ENCODE assay signal across 25 cellular contexts in the genomic region with DNA sequence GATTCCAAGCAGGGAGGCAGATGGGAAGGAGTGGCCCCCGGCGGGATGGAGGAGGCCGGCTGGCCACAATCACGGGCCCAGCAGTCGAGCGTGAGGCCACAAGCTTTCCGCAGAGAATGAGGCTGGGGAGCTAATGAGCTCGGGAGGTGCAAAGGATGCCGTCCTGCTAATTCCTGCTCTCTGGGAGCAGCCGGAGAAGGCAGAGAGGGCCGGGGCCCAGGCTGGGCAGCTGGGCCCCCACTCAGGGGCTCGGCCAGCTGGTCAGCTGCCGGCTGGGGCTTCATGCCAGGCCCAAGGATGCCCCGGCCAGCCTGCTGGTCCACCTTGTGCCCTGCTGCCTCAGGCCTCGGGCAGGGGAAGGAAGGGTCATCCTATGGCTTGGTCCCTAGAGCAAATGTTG.
"Had no signal": no experiment of that assay in that cellular context is flagged by ENCODE, and none has a peak within 500 bp of the region (broad histone marks: within the 10 kb centered on the region; RNA-seq: fewer than 3 reads in every experiment).

No MANE protein-coding gene starts in this region.

- H3K4me1 ChIP-seq: left ventricle myocardium inferior, parathyroid adenoma, psoas muscle, right atrium auricular region, right lobe of liver, tibial nerve, vagina had no signal

- H3K4me3 ChIP-seq: left ventricle myocardium inferior, lung, mucosa of descending colon, psoas muscle, right atrium auricular region, right lobe of liver, smooth muscle cell, tibial nerve, vagina had no signal

- H3K4me3 Mint-ChIP-seq: naive thymus-derived CD4-positive, alpha-beta T cell; natural killer cell treated with Interleukin-12 subunit alpha and Interleukin-12 subunit beta and Interleukin-15 and Interleukin-18, amount 100 ng/mL, for 72 hours; stimulated activated memory B cell treated with anti-CD40 and anti-IgM and Interleukin-4, amounts not matched to agents 10 μg/mL and 1 μg/mL and 100 μg/mL, for 72 hours; stimulated activated naive CD8-positive, alpha-beta T cell treated with anti-CD3 and anti-CD28 coated beads, Interleukin-15, amount 100 ng/mL, for 72 hours; type B pancreatic cell had no signal

- H3K36me3 ChIP-seq: left ventricle myocardium inferior, neutrophil, right atrium auricular region, right lobe of liver, tibial nerve, vagina had no signal

- H3K27ac Mint-ChIP-seq: naive thymus-derived CD4-positive, alpha-beta T cell; natural killer cell treated with Interleukin-12 subunit alpha and Interleukin-12 subunit beta and Interleukin-15 and Interleukin-18, amount 100 ng/mL, for 72 hours; stimulated activated memory B cell treated with anti-CD40 and anti-IgM and Interleukin-4, amounts not matched to agents 10 μg/mL and 1 μg/mL and 100 μg/mL, for 72 hours; stimulated activated naive CD8-positive, alpha-beta T cell treated with anti-CD3 and anti-CD28 coated beads, Interleukin-15, amount 100 ng/mL, for 72 hours; type B pancreatic cell had no signal

- H3K27ac ChIP-seq: left ventricle myocardium inferior, neutrophil, parathyroid adenoma, psoas muscle, right atrium auricular region, right lobe of liver, tibial nerve, vagina had no signal

- H3K9me3 ChIP-seq: left ventricle myocardium inferior, mucosa of descending colon, neutrophil, psoas muscle, right atrium auricular region, right lobe of liver, vagina had no signal

- H3K27me3 ChIP-seq: right atrium auricular region, right lobe of liver, vagina had no signal

- H3K79me2 ChIP-seq: parathyroid adenoma had no signal

- H3K36me3 Mint-ChIP-seq: naive thymus-derived CD4-positive, alpha-beta T cell; natural killer cell treated with Interleukin-12 subunit alpha and Interleukin-12 subunit beta and Interleukin-15 and Interleukin-18, amount 100 ng/mL, for 72 hours; stimulated activated memory B cell treated with anti-CD40 and anti-IgM and Interleukin-4, amounts not matched to agents 10 μg/mL and 1 μg/mL and 100 μg/mL, for 72 hours; type B pancreatic cell had no signal

- H3K4me2 ChIP-seq: smooth muscle cell had no signal

- H3K9me3 Mint-ChIP-seq: natural killer cell treated with Interleukin-12 subunit alpha and Interleukin-12 subunit beta and Interleukin-15 and Interleukin-18, amount 100 ng/mL, for 72 hours; type B pancreatic cell had no signal

- DNase-seq: islet precursor cell; left ventricle myocardium inferior; mesendoderm; midbrain; mucosa of descending colon; naive thymus-derived CD4-positive, alpha-beta T cell; occipital lobe; psoas muscle; right lobe of liver; stimulated activated CD4-positive, alpha-beta T cell treated with anti-CD3 and anti-CD28 coated beads, Interleukin-1b, Interleukin-23, amount 100 ng/mL, for 48 hours; stimulated activated CD4-positive, alpha-beta T cell treated with anti-CD3 and anti-CD28 coated beads, Interleukin-2, amount 100 ng/mL, for 48 hours; stimulated activated CD4-positive, alpha-beta T cell treated with anti-CD3 and anti-CD28 coated beads, Interleukin-4, amount 100 ng/mL, for 4 hours; stimulated activated CD8-positive, alpha-beta memory T cell treated with anti-CD3 and anti-CD28 coated beads, Interleukin-4, amount 100 ng/mL, for 48 hours; stimulated activated naive CD4-positive, alpha-beta T cell treated with Interleukin-2 at 50 U/mL for 16 hours; stimulated activated naive CD8-positive, alpha-beta T cell treated with anti-CD3 and anti-CD28 coated beads, Interleukin-15, amount 100 ng/mL, for 72 hours had no signal

- ATAC-seq: mucosa of descending colon; naive thymus-derived CD4-positive, alpha-beta T cell; psoas muscle; right lobe of liver; stimulated activated memory B cell treated with anti-CD40 and anti-IgM and Interleukin-4, amounts not matched to agents 10 μg/mL and 1 μg/mL and 100 μg/mL, for 72 hours; stimulated activated naive CD8-positive, alpha-beta T cell treated with anti-CD3 and anti-CD28 coated beads, Interleukin-15, amount 100 ng/mL, for 72 hours had no signal

- H3K9ac ChIP-seq: parathyroid adenoma had no signal

- H3K4me1 Mint-ChIP-seq: stimulated activated memory B cell treated with anti-CD40 and anti-IgM and Interleukin-4, amounts not matched to agents 10 μg/mL and 1 μg/mL and 100 μg/mL, for 72 hours; stimulated activated naive CD8-positive, alpha-beta T cell treated with anti-CD3 and anti-CD28 coated beads, Interleukin-15, amount 100 ng/mL, for 72 hours had no signal

- H2AFZ ChIP-seq: parathyroid adenoma had no signal
